11 cellular contexts compared by ENCODE assay signal in genomic region chr7:72968980-72969516, GRCh38. TPM values are rescaled to one million over a fixed set of nuclear protein-coding genes. Genes with fewer than 3 reads are reported as not detected.
DNase-seq lines count a peak whose midpoint lies in the region; ATAC-seq and TF ChIP-seq lines count a peak whose summit lies in the region.
"Not testable (repeated sequence)": the region's sequence is repeated elsewhere in the genome, so short reads cannot be mapped to it uniquely, and the experiment has no call there.
"Had no signal": no experiment of that assay in that cellular context is flagged by ENCODE, and none has a peak within 500 bp of the region (broad histone marks: within the 10 kb centered on the region; RNA-seq: fewer than 3 reads in every experiment).

Gene TRIM74, minus strand, starts transcription at chr7:72969466. Its CDS starts 3,309 bp downstream, at chr7:72966157.

- not testable (repeated sequence) for H3K27ac ChIP-seq in right cardiac atrium (ENCODE audit: low read length); upper lobe of right lung

- ATAC-seq in right cardiac atrium (peak in 1 of 2 donors; percentile 13), upper lobe of right lung (peak; percentile 9)
- ATAC-seq in sciatic nerve: not testable (repeated sequence)

- CTCF ChIA-PET in activated naive CD4-positive, alpha-beta T cell treated with anti-CD3 and anti-CD28 coated beads for 36 hours (lab: Charles Lee): not testable (repeated sequence)

- WGBS in right cardiac atrium: 44% methylated on average over 10 of the region's 36 CpGs

- H3K27ac Mint-ChIP-seq in activated naive CD4-positive, alpha-beta T cell treated with anti-CD3 and anti-CD28 coated beads for 36 hours: not testable (repeated sequence)

- not testable (repeated sequence) for H3K4me3 ChIP-seq in right cardiac atrium (ENCODE audit: low read length); upper lobe of right lung

- not testable (repeated sequence) for H3K4me1 Mint-ChIP-seq in activated naive CD4-positive, alpha-beta T cell treated with anti-CD3 and anti-CD28 coated beads for 36 hours (ENCODE audit: low read depth)

- intact Hi-C loops in activated naive CD4-positive, alpha-beta T cell treated with anti-CD3 and anti-CD28 coated beads for 36 hours (cut with micrococcal nuclease); right cardiac atrium (cut with DNase I); sciatic nerve (cut with DNase I); upper lobe of right lung (cut with DNase I): not testable (repeated sequence)

- TF ChIP-seq CTCF in upper lobe of right lung (IDR thresholded peaks at IDR 0.05): not testable (repeated sequence)

- not testable (repeated sequence) for H3K36me3 ChIP-seq in upper lobe of right lung

- not testable (repeated sequence) for H3K27me3 Mint-ChIP-seq in activated naive CD4-positive, alpha-beta T cell treated with anti-CD3 and anti-CD28 coated beads for 36 hours (ENCODE audit: low read depth)

- H3K9me3 ChIP-seq in right cardiac atrium (ENCODE audit: control insufficient read depth, low read length); upper lobe of right lung: not testable (repeated sequence)

- not testable (repeated sequence) for H3K27me3 ChIP-seq in right cardiac atrium (ENCODE audit: control insufficient read depth, insufficient read depth); upper lobe of right lung

- H3K4me1 ChIP-seq in right cardiac atrium (ENCODE audit: control insufficient read depth, insufficient read depth, low read length); upper lobe of right lung: not testable (repeated sequence)

- not testable (repeated sequence) for H3K36me3 Mint-ChIP-seq in activated naive CD4-positive, alpha-beta T cell treated with anti-CD3 and anti-CD28 coated beads for 36 hours (ENCODE audit: low read depth)

- DNase-seq in activated CD8-positive, alpha-beta memory T cell treated with anti-CD3 and anti-CD28 coated beads for 24 hours: peak; percentile 46
- peak; percentile 3 for DNase-seq in activated naive CD4-positive, alpha-beta T cell treated with anti-CD3 and anti-CD28 coated beads for 36 hours
- DNase-seq in right cardiac atrium: peak; percentile 3 to 46 (median 22)
- peak; percentile 74 for DNase-seq in mesenteric fat pad (ENCODE audit: low spot score)
- peak; percentile 40 for DNase-seq in sciatic nerve (ENCODE audit: low spot score)
- peak; percentile 46 for DNase-seq in upper lobe of right lung

- not testable (repeated sequence) for H3K9me3 Mint-ChIP-seq in activated naive CD4-positive, alpha-beta T cell treated with anti-CD3 and anti-CD28 coated beads for 36 hours

- H3K4me3 Mint-ChIP-seq in activated naive CD4-positive, alpha-beta T cell treated with anti-CD3 and anti-CD28 coated beads for 36 hours: not testable (repeated sequence)

RNA-seq across cellular contexts. Expression of gene TRIM74, which starts in this region (rescaled TPM):
- total RNA-seq in activated naive CD4-positive, alpha-beta T cell treated with anti-CD3 and anti-CD28 coated beads for 36 hours: under 1 TPM; 0.72 to 0.86 TPM
- under 1 TPM in 1 of 4 donors, not detected in 3; 0.53 TPM for total RNA-seq in right cardiac atrium
- polyA plus RNA-seq in right cardiac atrium: 0.27 TPM
- 0.61 TPM for total RNA-seq in mesenteric fat pad
- total RNA-seq in sciatic nerve: 2.0 TPM
- total RNA-seq in upper lobe of right lung: not detected
- total RNA-seq: G401, H7, HT1080 had no signal
- polyA plus RNA-seq: CD4-positive, CD25-positive, alpha-beta regulatory T cell; CD8-positive, alpha-beta memory T cell had no signal

Comparison
In these comparisons a context has a peak if more than half of its experiments do, and no peak if none do; other contexts are left out.
1. Peak in DNase-seq in activated naive CD4-positive, alpha-beta T cell treated with anti-CD3 and anti-CD28 coated beads for 36 hours; RNA of the gene not detected or under 1 TPM.
2. Peak in DNase-seq in right cardiac atrium; RNA of the gene not detected or under 1 TPM.
3. Peak in DNase-seq in mesenteric fat pad; RNA of the gene not detected or under 1 TPM.
4. Peak in DNase-seq and ATAC-seq in upper lobe of right lung; RNA of the gene not detected or under 1 TPM.
5. DNase-seq: peak in every context shown above with its lines; median percentile 74 in mesenteric fat pad; 46 in activated CD8-positive, alpha-beta memory T cell treated with anti-CD3 and anti-CD28 coated beads for 24 hours; 46 in upper lobe of right lung; 40 in sciatic nerve; 22 in right cardiac atrium; 3 in activated naive CD4-positive, alpha-beta T cell treated with anti-CD3 and anti-CD28 coated beads for 36 hours.